Comparison of ENCODE assay signal across 15 cellular contexts in genomic region chr21:44638506-44639330, GRCh38. TPM values are rescaled to one million over a fixed set of nuclear protein-coding genes. Genes with fewer than 3 reads are reported as not detected.
A peak's percentile ranks its signal among the peaks of the same experiment; 100 is the strongest.
DNase-seq lines count a peak whose midpoint lies in the region; ATAC-seq and TF ChIP-seq lines count a peak whose summit lies in the region.
"Not testable (repeated sequence)": the region's sequence is repeated elsewhere in the genome, so short reads cannot be mapped to it uniquely, and the experiment has no call there.
"Had no signal": no experiment of that assay in that cellular context is flagged by ENCODE, and none has a peak within 500 bp of the region (broad histone marks: within the 10 kb centered on the region; RNA-seq: fewer than 3 reads in every experiment).

No MANE protein-coding gene starts in this region.

- not testable (repeated sequence) for H3K4me3 Mint-ChIP-seq in T-helper 1 cell treated with Interleukin-12 subunit alpha and Interleukin-12 subunit beta and Interleukin-4 antibody, amounts not matched to agents 30 μg/mL and 1 μg/mL, for 36 hours; type B pancreatic cell

- peak; percentile 15 for ATAC-seq in esophagus mucosa
- ATAC-seq in lung (ENCODE audit: insufficient read depth, low FRiP score); sciatic nerve: not testable (repeated sequence)

- peak overlapping the region; percentile 36 for H3K27ac Mint-ChIP-seq in T-helper 1 cell treated with Interleukin-12 subunit alpha and Interleukin-12 subunit beta and Interleukin-4 antibody, amounts not matched to agents 30 μg/mL and 1 μg/mL, for 36 hours
- H3K27ac Mint-ChIP-seq in type B pancreatic cell, result not testable (repeated sequence)

- H3K4me3 ChIP-seq in coronary artery, lung: not testable (repeated sequence)

- not testable (repeated sequence) for H3K4me1 Mint-ChIP-seq in T-helper 1 cell treated with Interleukin-12 subunit alpha and Interleukin-12 subunit beta and Interleukin-4 antibody, amounts not matched to agents 30 μg/mL and 1 μg/mL, for 36 hours (ENCODE audit: low read depth); type B pancreatic cell (ENCODE audit: unreplicated experiment)

- H3K4me1 ChIP-seq in lung (ENCODE audit: control insufficient read depth in 2 of 2, insufficient read depth in 2 of 2, low read length in 2 of 2), result not testable (repeated sequence)

- peak; percentile 7 to 8 for DNase-seq in activated T-cell treated with anti-CD3 and anti-CD28 coated beads, Interleukin-2, amount 50 U/mL, for 48 hours
- DNase-seq in coronary artery (ENCODE audit: low spot score) (peak; percentile 60), lung (ENCODE audit: low spot score) (peak; percentile 17), sciatic nerve (ENCODE audit: low spot score) (peak; percentile 40), type B pancreatic cell (ENCODE audit: extremely low spot score, unreplicated experiment) (peak; percentile 55)

- H3K9me3 ChIP-seq in lung (ENCODE audit: control insufficient read depth in 2 of 2, insufficient read depth in 1 of 2, low read length in 1 of 2), result peaks cover 0 to 13% of the 10 kb centered on the region in 2 donors

- not testable (repeated sequence) for H3K27me3 ChIP-seq in lung (ENCODE audit: control insufficient read depth, insufficient read depth)

- H3K27ac ChIP-seq in coronary artery; lung (ENCODE audit: low read depth in 1 of 2, low read length in 1 of 2): not testable (repeated sequence)

- H3K36me3 ChIP-seq in lung (ENCODE audit: control insufficient read depth in 2 of 2, insufficient read depth in 2 of 2, low read length in 2 of 2), result not testable (repeated sequence)

- H3K27me3 Mint-ChIP-seq in T-helper 1 cell treated with Interleukin-12 subunit alpha and Interleukin-12 subunit beta and Interleukin-4 antibody, amounts not matched to agents 30 μg/mL and 1 μg/mL, for 36 hours (ENCODE audit: low read depth), result peaks cover 29% of the 10 kb centered on the region
- not testable (repeated sequence) for H3K27me3 Mint-ChIP-seq in type B pancreatic cell

- H3K9me3 Mint-ChIP-seq in T-helper 1 cell treated with Interleukin-12 subunit alpha and Interleukin-12 subunit beta and Interleukin-4 antibody, amounts not matched to agents 30 μg/mL and 1 μg/mL, for 36 hours, result peaks cover 45% of the 10 kb centered on the region
- H3K9me3 Mint-ChIP-seq in type B pancreatic cell, result peaks cover 14% of the 10 kb centered on the region

- not testable (repeated sequence) for TF ChIP-seq CTCF in coronary artery (IDR thresholded peaks at IDR 0.05); lung (IDR thresholded peaks at IDR 0.05; ENCODE audit: control extremely low read depth, extremely low read depth); type B pancreatic cell (conservative IDR thresholded peaks at IDR 0.05)

- intact Hi-C loops in sciatic nerve (cut with DNase I), result not testable (repeated sequence)

- 79 to 83% methylated on average over 20 to 21 of the region's 21 CpGs for WGBS in lung, 2 donors

- peaks cover 13% of the 10 kb centered on the region for H3K36me3 Mint-ChIP-seq in T-helper 1 cell treated with Interleukin-12 subunit alpha and Interleukin-12 subunit beta and Interleukin-4 antibody, amounts not matched to agents 30 μg/mL and 1 μg/mL, for 36 hours (ENCODE audit: low read depth)
- not testable (repeated sequence) for H3K36me3 Mint-ChIP-seq in type B pancreatic cell

RNA-seq across cellular contexts. Expression of gene KRTAP10-10, which starts 1.6 kb away (rescaled TPM):
- total RNA-seq in esophagus mucosa (not detected), lung (not detected), sciatic nerve (not detected), type B pancreatic cell (ENCODE audit: low replicate concordance) (not detected in 2 replicates)
- not detected for polyA plus RNA-seq in lung
- total RNA-seq: CD4-positive, alpha-beta T cell; CD8-positive, alpha-beta memory T cell; GM12878; GM23248; H1; H7 had no signal
- polyA plus RNA-seq: A549; CD14-positive monocyte; CD8-positive, alpha-beta memory T cell; GM12878; GM23248; H1 had no signal

RNA-seq across cellular contexts. Expression of gene KRTAP10-11, which starts 7.5 kb away (rescaled TPM):
- total RNA-seq in esophagus mucosa (not detected), lung (not detected), sciatic nerve (not detected), type B pancreatic cell (ENCODE audit: low replicate concordance) (not detected in 2 replicates)
- not detected for polyA plus RNA-seq in lung
- total RNA-seq: CD4-positive, alpha-beta T cell; CD8-positive, alpha-beta memory T cell; GM12878; GM23248; H1; H7 had no signal
- polyA plus RNA-seq: A549; CD14-positive monocyte; CD8-positive, alpha-beta memory T cell; GM12878; GM23248; H1 had no signal

RNA-seq across cellular contexts. Expression of gene KRTAP10-9, which starts 11.8 kb away (rescaled TPM):
- not detected for total RNA-seq in esophagus mucosa
- total RNA-seq in lung, result not detected
- polyA plus RNA-seq in lung, result not detected
- total RNA-seq in sciatic nerve, result not detected
- not detected in 2 replicates for total RNA-seq in type B pancreatic cell (ENCODE audit: low replicate concordance)
- total RNA-seq: CD4-positive, alpha-beta T cell; CD8-positive, alpha-beta memory T cell; GM12878; GM23248; H1; H7 had no signal
- polyA plus RNA-seq: A549; CD14-positive monocyte; CD8-positive, alpha-beta memory T cell; GM12878; GM23248; H1 had no signal

RNA-seq across cellular contexts. Expression of gene KRTAP12-4, which starts 15.7 kb away (rescaled TPM):
- not detected for total RNA-seq in esophagus mucosa
- not detected for total RNA-seq in lung
- polyA plus RNA-seq in lung, result not detected
- not detected for total RNA-seq in sciatic nerve
- not detected in 2 replicates for total RNA-seq in type B pancreatic cell (ENCODE audit: low replicate concordance)
- total RNA-seq: CD4-positive, alpha-beta T cell; CD8-positive, alpha-beta memory T cell; GM12878; GM23248; H1; H7 had no signal
- polyA plus RNA-seq: A549; CD14-positive monocyte; CD8-positive, alpha-beta memory T cell; GM12878; GM23248; H1 had no signal

RNA-seq across cellular contexts. Expression of gene KRTAP12-3, which starts 19.0 kb away (rescaled TPM):
- total RNA-seq in esophagus mucosa (not detected), lung (not detected), sciatic nerve (not detected), type B pancreatic cell (ENCODE audit: low replicate concordance) (not detected in 2 replicates)
- polyA plus RNA-seq in lung, result not detected
- total RNA-seq: CD4-positive, alpha-beta T cell; CD8-positive, alpha-beta memory T cell; GM12878; GM23248; H1; H7 had no signal
- polyA plus RNA-seq: A549; CD14-positive monocyte; CD8-positive, alpha-beta memory T cell; GM12878; GM23248; H1 had no signal

Comparison
In these comparisons a context has a peak if more than half of its experiments do, and no peak if none do; other contexts are left out.
1. DNase-seq: peak in every context shown above with its lines; median percentile 60 in coronary artery; 55 in type B pancreatic cell; 40 in sciatic nerve; 17 in lung; 8 in activated T-cell treated with anti-CD3 and anti-CD28 coated beads, Interleukin-2, amount 50 U/mL, for 48 hours.